In the genomic region with DNA sequence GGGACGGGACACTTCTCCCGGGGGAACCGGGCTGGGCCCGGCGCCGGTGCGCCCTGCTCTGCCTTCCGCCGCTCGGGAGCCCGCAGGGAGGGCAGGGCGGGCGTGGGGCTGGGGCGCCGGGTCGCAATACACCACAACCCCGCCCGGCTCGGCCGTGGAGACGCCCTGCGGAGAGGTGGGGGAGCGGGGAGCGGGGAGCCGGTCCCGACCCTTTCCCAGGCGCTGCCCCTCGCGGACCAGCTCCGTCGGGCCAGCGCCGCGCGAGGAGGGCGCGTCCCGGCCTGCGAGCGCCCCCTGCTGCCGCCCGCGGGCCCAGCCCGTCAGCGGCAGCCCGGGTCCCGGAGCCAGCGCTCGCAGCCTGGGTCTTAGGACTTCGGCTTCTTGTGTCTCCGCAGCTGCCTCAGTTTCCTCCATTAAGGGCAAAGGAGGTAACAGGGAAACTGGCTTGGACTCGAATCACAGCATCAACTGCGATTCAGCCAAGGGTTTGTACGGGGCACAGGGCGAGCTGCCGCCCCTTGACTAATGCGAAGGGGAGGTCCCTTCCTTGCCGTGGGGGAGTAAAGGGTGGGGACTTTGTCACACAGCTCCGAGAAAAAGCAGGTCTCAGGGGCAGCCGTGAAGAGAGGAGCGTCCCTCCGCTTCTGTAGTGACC, we compare ENCODE assay signal across 8 cellular contexts. TPM values are rescaled to one million over a fixed set of nuclear protein-coding genes. Genes with fewer than 3 reads are reported as not detected.
DNase-seq lines count a peak whose midpoint lies in the region; ATAC-seq, FAIRE-seq and TF ChIP-seq lines count a peak whose summit lies in the region.

No MANE protein-coding gene starts in this region.

- CTCF ChIA-PET in CD8-positive, alpha-beta T cell (lab: Charles Lee): interaction anchor here (0.6 to 4.1 kb wide), 24 partner anchors 8 to 177 kb away, joined by 3 to 32 read pairs (median 4); a partner anchor contains a TSS
- CTCF ChIA-PET in T-cell (lab: Charles Lee): interaction anchor here (0.8 to 2.9 kb wide), 8 partner anchors 10 to 124 kb away, joined by 3 to 11 read pairs (median 4); no protein-coding TSS in a partner anchor

- H4K20me1 ChIP-seq in astrocyte (ENCODE audit: insufficient read depth, low read length): no peaks in the 10 kb centered on the region

- no peaks in the 10 kb centered on the region for H3K36me3 ChIP-seq in CD8-positive, alpha-beta T cell (ENCODE audit: insufficient read depth, low read length)
- H3K36me3 ChIP-seq in astrocyte (ENCODE audit: insufficient read depth, low read length) (no peaks in the 10 kb centered on the region), iPS-18a (ENCODE audit: control insufficient read depth, low read depth, low read length) (no peaks in the 10 kb centered on the region)

- intact Hi-C loops in CD8-positive, alpha-beta T cell (cut with DNase I, micrococcal nuclease): loop anchor here (1.0 to 5.0 kb wide), 6 partner anchors 22 to 420 kb away; a partner anchor contains a TSS

- H3K4me3 ChIP-seq in CD8-positive, alpha-beta T cell (ENCODE audit: low read depth, low read length): peak overlapping the region; percentile 50
- peak overlapping the region; percentile 28 for H3K4me3 ChIP-seq in astrocyte (ENCODE audit: insufficient read depth, low read depth, low read length)
- H3K4me3 ChIP-seq in iPS-18a (ENCODE audit: low read length): peak overlapping the region; percentile 53
- peak overlapping the region; percentile 42 to 80 (median 58) for H3K4me3 ChIP-seq in skin epidermis

- H3K4me2 ChIP-seq in astrocyte (ENCODE audit: low read length): peak overlapping the region; percentile 76

- peaks cover 12% of the 10 kb centered on the region for H3K4me1 Mint-ChIP-seq in CD8-positive, alpha-beta T cell (ENCODE audit: low read depth)
- peaks cover 6 to 23% (median 16%) of the 10 kb centered on the region in 3 donors for H3K4me1 Mint-ChIP-seq in T-cell
- no peaks in the 10 kb centered on the region for H3K4me1 Mint-ChIP-seq in astrocyte (ENCODE audit: low read depth, unreplicated experiment)

- H3K79me2 ChIP-seq in astrocyte (ENCODE audit: insufficient read depth, low read length): no peaks in the 10 kb centered on the region

- peak overlapping the region; percentile 76 for H3K4me3 Mint-ChIP-seq in CD8-positive, alpha-beta T cell
- H3K4me3 Mint-ChIP-seq in T-cell (peak overlapping the region; percentile 44 to 75 (median 57)), astrocyte (ENCODE audit: unreplicated experiment) (no peak overlapping the region)

- FAIRE-seq in astrocyte (lab: Jason Lieb, UNC): no peak

- H3K27ac Mint-ChIP-seq in CD8-positive, alpha-beta T cell: no peak overlapping the region
- no peak overlapping the region for H3K27ac Mint-ChIP-seq in T-cell
- H3K27ac Mint-ChIP-seq in astrocyte (ENCODE audit: unreplicated experiment): no peak overlapping the region

- no peaks in the 10 kb centered on the region for H3K9me3 ChIP-seq in CD8-positive, alpha-beta T cell (ENCODE audit: low read length)
- H3K9me3 ChIP-seq in astrocyte (ENCODE audit: insufficient read depth, low read depth, low read length): no peaks in the 10 kb centered on the region
- H3K9me3 ChIP-seq in iPS-18a (ENCODE audit: control insufficient read depth, low read depth, low read length): no peaks in the 10 kb centered on the region

- POLR2A ChIA-PET in CD8-positive, alpha-beta T cell (lab: Charles Lee): interaction anchor here (0.6 to 1.3 kb wide), 6 partner anchors 25 to 420 kb away, joined by 3 to 6 read pairs (median 3); a partner anchor contains a TSS
- POLR2A ChIA-PET in T-cell (lab: Charles Lee): interaction anchor here in 1 of 2 donors (0.6 kb wide), 3 partner anchors 14 to 863 kb away, joined by 3 read pairs; no protein-coding TSS in a partner anchor

- ATAC-seq in CD8-positive, alpha-beta T cell: peak; percentile 72
- ATAC-seq in HG03469 (IDR thresholded peaks at IDR 0.05; ENCODE audit: unreplicated experiment) (peak; percentile 41), T-cell (replicated peaks in 1 of 4) (peak; percentile 77 to 85 (median 82))

- H3K4me1 ChIP-seq in CD8-positive, alpha-beta T cell (ENCODE audit: insufficient read depth, low read length): peaks cover 8% of the 10 kb centered on the region
- H3K4me1 ChIP-seq in astrocyte (ENCODE audit: insufficient read depth, low read length) (peaks cover 2% of the 10 kb centered on the region), iPS-18a (ENCODE audit: control insufficient read depth, low read depth, low read length) (peaks cover 9% of the 10 kb centered on the region)

- no peaks in the 10 kb centered on the region for H3K36me3 Mint-ChIP-seq in CD8-positive, alpha-beta T cell
- H3K36me3 Mint-ChIP-seq in T-cell: no peaks in the 10 kb centered on the region
- peaks cover 2% of the 10 kb centered on the region for H3K36me3 Mint-ChIP-seq in astrocyte (ENCODE audit: low read depth, unreplicated experiment)

- H3K9ac ChIP-seq in astrocyte (ENCODE audit: low read length): no peak overlapping the region
- H3K9ac ChIP-seq in iPS-18a (ENCODE audit: low read length): no peak overlapping the region

- H3K27me3 Mint-ChIP-seq in CD8-positive, alpha-beta T cell (ENCODE audit: low read depth): peaks cover 23% of the 10 kb centered on the region
- H3K27me3 Mint-ChIP-seq in T-cell (peaks cover 19 to 39% of the 10 kb centered on the region in 2 donors), astrocyte (ENCODE audit: low read depth, unreplicated experiment) (peaks cover 80% of the 10 kb centered on the region)

- no peaks in the 10 kb centered on the region for H3K27me3 ChIP-seq in CD8-positive, alpha-beta T cell (ENCODE audit: insufficient read depth, low read length)
- peaks cover 46% of the 10 kb centered on the region for H3K27me3 ChIP-seq in astrocyte (ENCODE audit: insufficient read depth, low read length)
- peaks cover 26% of the 10 kb centered on the region for H3K27me3 ChIP-seq in iPS-18a (ENCODE audit: control insufficient read depth, insufficient read depth, low read length)

- H2AFZ ChIP-seq in astrocyte (ENCODE audit: low read depth, low read length): peak overlapping the region; percentile 62

- H3K27ac ChIP-seq in CD8-positive, alpha-beta T cell (ENCODE audit: low read depth, low read length): no peak overlapping the region
- H3K27ac ChIP-seq in astrocyte (ENCODE audit: low read depth, low read length) (no peak overlapping the region), iPS-18a (ENCODE audit: low read length) (no peak overlapping the region), skin epidermis (peak overlapping the region in 10 of 21 experiments; percentile 13 to 76 (median 62))

- H3K9me3 Mint-ChIP-seq in CD8-positive, alpha-beta T cell: no peaks in the 10 kb centered on the region
- no peaks in the 10 kb centered on the region for H3K9me3 Mint-ChIP-seq in T-cell
- peaks cover 10% of the 10 kb centered on the region for H3K9me3 Mint-ChIP-seq in astrocyte (ENCODE audit: unreplicated experiment)

- peak; percentile 31 to 81 (median 51) for DNase-seq in CD8-positive, alpha-beta T cell
- DNase-seq in GM19240 (ENCODE audit: insufficient read length, low spot score): peak; percentile 89
- peak in 32 of 34 experiments; percentile 19 to 71 (median 46) for DNase-seq in T-cell
- DNase-seq in astrocyte (ENCODE audit: low read depth): no peak
- DNase-seq in H4 (ENCODE audit: low spot score): no peak

- TF ChIP-seq CTCF in CD8-positive, alpha-beta T cell (IDR thresholded peaks at IDR 0.05): peak; percentile 84
- TF ChIP-seq CTCF in astrocyte (IDR thresholded peaks at IDR 0.05; ENCODE audit: insufficient read depth, low read depth, low read length): peak; percentile 50

RNA-seq across cellular contexts. Expression of a gene that starts 0.6 kb away (rescaled TPM):
- 1 to 10 TPM; 2.0 TPM for total RNA-seq in CD8-positive, alpha-beta T cell
- total RNA-seq in T-cell (under 1 TPM; 0.13 to 0.77 (median 0.18) TPM), astrocyte (not detected in 2 replicates)
- total RNA-seq in H4 (2014; rRNA removed; shearing (Covaris generic)): 0.10 TPM in 1 of 2 replicates, not detected in the other

RNA-seq across cellular contexts. Expression of a gene that starts 21.3 kb away (rescaled TPM):
- 10 to 100 TPM; 16.6 to 17.5 TPM for total RNA-seq in CD8-positive, alpha-beta T cell
- 10 to 100 TPM in 1 of 5 donors, 1 to 10 TPM in 4; 1.2 to 10.4 (median 1.4) TPM for total RNA-seq in T-cell
- total RNA-seq in astrocyte: not detected in 2 replicates
- total RNA-seq in H4 (2014; rRNA removed; shearing (Covaris generic)): not detected in 2 replicates

RNA-seq across cellular contexts. Expression of a gene that starts 28.2 kb away (rescaled TPM):
- total RNA-seq in CD8-positive, alpha-beta T cell: 1,000 to 10,000 TPM; 1,304 to 1,350 TPM
- total RNA-seq in T-cell (100 to 1,000 TPM in 2 of 5 donors, 10 to 100 TPM in 3; 37.2 to 437 (median 54.0) TPM), astrocyte (0.84 and 0.95 TPM in 2 replicates)
- 16.4 and 17.7 TPM in 2 replicates for total RNA-seq in H4 (2014; rRNA removed; shearing (Covaris generic))

Comparison
In these comparisons a context has a peak if more than half of its experiments do, and no peak if none do; other contexts are left out.
1. DNase-seq: peak in CD8-positive, alpha-beta T cell (7 of 7), GM19240 (single experiment) and T-cell (32 of 34); none in astrocyte (single experiment) and H4 (single experiment).
2. Peak in every context shown above with its lines, with median percentiles within 50 percentile points of each other: ATAC-seq and H3K4me3 ChIP-seq.